Comparison of ENCODE assay signal across 34 cellular contexts in the genomic region with DNA sequence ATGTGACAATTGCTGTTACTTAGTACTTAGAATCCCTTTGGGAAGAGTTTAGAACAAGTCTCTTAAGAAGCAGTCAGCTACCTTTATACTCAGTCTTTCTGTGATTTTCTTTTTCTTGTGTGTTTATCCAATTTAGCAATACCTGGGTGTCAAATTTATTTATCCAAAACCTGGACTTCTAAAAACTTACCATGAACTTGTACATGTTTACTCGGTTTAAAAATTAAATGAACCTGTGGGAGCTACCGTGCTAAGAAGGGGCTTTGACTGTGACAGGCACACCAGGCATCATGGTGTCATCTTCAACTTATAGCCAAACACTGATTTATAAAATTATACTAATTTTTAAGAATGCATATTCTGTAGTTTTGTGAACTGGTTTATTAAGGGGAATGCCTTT.
"Had no signal": no experiment of that assay in that cellular context is flagged by ENCODE, and none has a peak within 500 bp of the region (broad histone marks: within the 10 kb centered on the region; RNA-seq: fewer than 3 reads in every experiment).

No MANE protein-coding gene starts in this region.

- H3K27me3 ChIP-seq: adrenal gland, ascending aorta, body of pancreas, brain microvascular endothelial cell, breast epithelium, cardiac muscle cell had no signal

- H3K36me3 ChIP-seq: adrenal gland, ascending aorta, brain microvascular endothelial cell, breast epithelium, cardiac muscle cell had no signal

- DNase-seq: activated effector memory CD4-positive, alpha-beta T cell treated with anti-CD3 and anti-CD28 coated beads, Interleukin-2, amount 50 U/mL, for 16 hours; activated effector memory CD4-positive, alpha-beta T cell treated with Interleukin-2 at 50 U/mL for 16 hours; activated gamma-delta T cell; activated gamma-delta T cell treated with Interleukin-2 at 50 U/mL for 16 hours; activated naive CD4-positive, alpha-beta T cell; activated naive CD4-positive, alpha-beta T cell treated with anti-CD3 and anti-CD28 coated beads for 36 hours; activated naive CD4-positive, alpha-beta T cell treated with anti-CD3 and anti-CD28 coated beads, Interleukin-2, amount 10 ng/mL, durations not matched to agents 7 days and 5 days; activated naive CD4-positive, alpha-beta T cell treated with anti-CD3 and anti-CD28 coated beads, Interleukin-2, amount 50 U/mL, for 16 hours; activated naive CD4-positive, alpha-beta T cell treated with Interleukin-2 at 50 U/mL for 16 hours; activated naive CD8-positive, alpha-beta T cell treated with anti-CD3 and anti-CD28 coated beads for 36 hours; activated naive CD8-positive, alpha-beta T cell treated with anti-CD3 and anti-CD28 coated beads, Interleukin-2, amount 10 ng/mL, durations not matched to agents 7 days and 5 days; activated naive CD8-positive, alpha-beta T cell treated with anti-CD3 and anti-CD28 coated beads, Interleukin-2, amount 50 U/mL, for 24 hours; activated T-cell treated with anti-CD3 and anti-CD28 coated beads, Interleukin-2, amount 50 U/mL, for 1 hour; activated T-cell treated with anti-CD3 and anti-CD28 coated beads, Interleukin-2, amount 50 U/mL, for 24 hours; activated T-cell treated with anti-CD3 and anti-CD28 coated beads, Interleukin-2, amount 50 U/mL, for 4 hours; activated T-cell treated with anti-CD3 and anti-CD28 coated beads, Interleukin-2, amount 50 U/mL, for 48 hours; activated T-cell treated with anti-CD3 and anti-CD28 coated beads, Interleukin-2, amount 50 U/mL, for 72 hours; adrenal gland; amniotic stem cell; amygdala; anterior cingulate cortex; aorta; body of pancreas; brain microvascular endothelial cell; caudate nucleus; central memory CD4-positive, alpha-beta T cell; cerebellar nuclear complex had no signal

- H3K27ac ChIP-seq: adrenal gland, ascending aorta, body of pancreas, brain microvascular endothelial cell, breast epithelium, cardiac muscle cell had no signal

- ATAC-seq: activated naive CD4-positive, alpha-beta T cell treated with anti-CD3 and anti-CD28 coated beads, Interleukin-2, amount 50 U/mL, for 72 hours; activated naive CD8-positive, alpha-beta T cell treated with anti-CD3 and anti-CD28 coated beads, Interleukin-2, amount 50 U/mL, for 24 hours; activated T-cell treated with anti-CD3 and anti-CD28 coated beads, Interleukin-2, amount 50 U/mL, for 4 hours; activated T-cell treated with anti-CD3 and anti-CD28 coated beads, Interleukin-2, amount 50 U/mL, for 72 hours; activated T-helper 17 cell treated with anti-CD3 and anti-CD28 coated beads, Interleukin-2, amount 50 U/mL, for 72 hours; body of pancreas had no signal

- H3K4me3 ChIP-seq: adrenal gland, ascending aorta, body of pancreas, breast epithelium, cardiac muscle cell had no signal

- H3K9me3 ChIP-seq: adrenal gland, ascending aorta, body of pancreas, breast epithelium had no signal

- H3K4me1 ChIP-seq: adrenal gland, ascending aorta, body of pancreas, breast epithelium had no signal

- FAIRE-seq: astrocyte, bronchial epithelial cell had no signal
